In genomic region chr12:95262808-95263207, GRCh38 we compare ENCODE assay signal across 15 cellular contexts. TPM values are rescaled to one million over a fixed set of nuclear protein-coding genes. Genes with fewer than 3 reads are reported as not detected.
DNase-seq lines count a peak whose midpoint lies in the region; ATAC-seq lines count a peak whose summit lies in the region.
"Had no signal": no experiment of that assay in that cellular context is flagged by ENCODE, and none has a peak within 500 bp of the region (broad histone marks: within the 10 kb centered on the region; RNA-seq: fewer than 3 reads in every experiment).

No MANE protein-coding gene starts in this region.

- H3K4me1 Mint-ChIP-seq in stimulated activated naive B cell treated with anti-CD40 and anti-IgM and Interleukin-4, amounts not matched to agents 10 μg/mL and 1 μg/mL and 100 μg/mL, for 72 hours: no peaks in the 10 kb centered on the region
- H3K4me1 Mint-ChIP-seq: nephron had no signal

- peaks cover 16 to 36% of the 10 kb centered on the region in 2 donors for H3K36me3 Mint-ChIP-seq in stimulated activated naive B cell treated with anti-CD40 and anti-IgM and Interleukin-4, amounts not matched to agents 10 μg/mL and 1 μg/mL and 100 μg/mL, for 72 hours

- H3K9me3 Mint-ChIP-seq in stimulated activated naive B cell treated with anti-CD40 and anti-IgM and Interleukin-4, amounts not matched to agents 10 μg/mL and 1 μg/mL and 100 μg/mL, for 72 hours: no peaks in the 10 kb centered on the region
- H3K9me3 Mint-ChIP-seq: dendritic cell treated with granulocyte-macrophage colony-stimulating factor and Interleukin-4, amounts not matched to agents 40 ng/mL and 50 ng/mL, for 4 days; nephron had no signal

- ATAC-seq in stimulated activated naive B cell treated with anti-CD40 and anti-IgM and Interleukin-4, amounts not matched to agents 10 μg/mL and 1 μg/mL and 100 μg/mL, for 72 hours (replicated peaks): no peak
- ATAC-seq: T-helper 17 cell had no signal

- DNase-seq in Daoy (ENCODE audit: low read depth): peak; percentile 18
- DNase-seq in LHCN-M2 (ENCODE audit: low read depth): peak; percentile 3
- peak; percentile 99 for DNase-seq in dermis blood vessel endothelial cell
- DNase-seq in left kidney (ENCODE audit: low read depth, low spot score): peak; percentile 34
- no peak for DNase-seq in pons (ENCODE audit: low spot score)
- no peak for DNase-seq in stimulated activated naive B cell treated with anti-CD40 and anti-IgM and Interleukin-4, amounts not matched to agents 10 μg/mL and 1 μg/mL and 100 μg/mL, for 72 hours
- DNase-seq in LoVo (ENCODE audit: low spot score): no peak
- no peak for DNase-seq in NCI-H524 (lab: John Stamatoyannopoulos, UW)
- DNase-seq: aorta, esophagus squamous epithelium, hypothalamus, NCI-H1694 treated with DMSO at 0.1 percent for 48 hours, T-helper 17 cell had no signal

- H3K27ac Mint-ChIP-seq in stimulated activated naive B cell treated with anti-CD40 and anti-IgM and Interleukin-4, amounts not matched to agents 10 μg/mL and 1 μg/mL and 100 μg/mL, for 72 hours: no peak overlapping the region
- H3K27ac Mint-ChIP-seq: dendritic cell treated with granulocyte-macrophage colony-stimulating factor and Interleukin-4, amounts not matched to agents 40 ng/mL and 50 ng/mL, for 4 days; T-helper 17 cell had no signal

- H3K4me3 Mint-ChIP-seq in stimulated activated naive B cell treated with anti-CD40 and anti-IgM and Interleukin-4, amounts not matched to agents 10 μg/mL and 1 μg/mL and 100 μg/mL, for 72 hours: no peak overlapping the region
- H3K4me3 Mint-ChIP-seq: dendritic cell treated with granulocyte-macrophage colony-stimulating factor and Interleukin-4, amounts not matched to agents 40 ng/mL and 50 ng/mL, for 4 days; nephron; T-helper 17 cell had no signal

- no peaks in the 10 kb centered on the region for H3K27me3 Mint-ChIP-seq in stimulated activated naive B cell treated with anti-CD40 and anti-IgM and Interleukin-4, amounts not matched to agents 10 μg/mL and 1 μg/mL and 100 μg/mL, for 72 hours
- H3K27me3 Mint-ChIP-seq: dendritic cell treated with granulocyte-macrophage colony-stimulating factor and Interleukin-4, amounts not matched to agents 40 ng/mL and 50 ng/mL, for 4 days; T-helper 17 cell had no signal

RNA-seq across cellular contexts. Expression of gene VEZT, which starts 45.2 kb away (rescaled TPM):
- total RNA-seq in Daoy (2014; rRNA removed; shearing (Covaris generic)): 61.9 and 102 TPM in 2 replicates
- total RNA-seq in LHCN-M2 (2014; rRNA removed): 26.2 and 33.2 TPM in 2 replicates
- polyA plus RNA-seq in LHCN-M2 (2012): 15.5 TPM
- 96.7 and 134 TPM in 2 replicates for total RNA-seq in dermis blood vessel endothelial cell

RNA-seq across cellular contexts. Expression of gene FGD6, which starts 45.5 kb away (rescaled TPM):
- 12.3 and 13.9 TPM in 2 replicates for total RNA-seq in Daoy (2014; rRNA removed; shearing (Covaris generic))
- total RNA-seq in LHCN-M2 (2014; rRNA removed) (0.51 and 0.92 TPM in 2 replicates), dermis blood vessel endothelial cell (19.6 and 27.0 TPM in 2 replicates)
- polyA plus RNA-seq in LHCN-M2 (2012): 0.43 TPM

Comparison
In these comparisons a context has a peak if more than half of its experiments do, and no peak if none do; other contexts are left out.
1. DNase-seq: peak in Daoy (single experiment), LHCN-M2 (single experiment), dermis blood vessel endothelial cell (single experiment) and left kidney (single experiment); none in pons (single experiment), stimulated activated naive B cell treated with anti-CD40 and anti-IgM and Interleukin-4, amounts not matched to agents 10 μg/mL and 1 μg/mL and 100 μg/mL, for 72 hours (single experiment), LoVo (single experiment) and NCI-H524 (0 of 2).